ENCODE assay signal across 8 cellular contexts in the genomic region with DNA sequence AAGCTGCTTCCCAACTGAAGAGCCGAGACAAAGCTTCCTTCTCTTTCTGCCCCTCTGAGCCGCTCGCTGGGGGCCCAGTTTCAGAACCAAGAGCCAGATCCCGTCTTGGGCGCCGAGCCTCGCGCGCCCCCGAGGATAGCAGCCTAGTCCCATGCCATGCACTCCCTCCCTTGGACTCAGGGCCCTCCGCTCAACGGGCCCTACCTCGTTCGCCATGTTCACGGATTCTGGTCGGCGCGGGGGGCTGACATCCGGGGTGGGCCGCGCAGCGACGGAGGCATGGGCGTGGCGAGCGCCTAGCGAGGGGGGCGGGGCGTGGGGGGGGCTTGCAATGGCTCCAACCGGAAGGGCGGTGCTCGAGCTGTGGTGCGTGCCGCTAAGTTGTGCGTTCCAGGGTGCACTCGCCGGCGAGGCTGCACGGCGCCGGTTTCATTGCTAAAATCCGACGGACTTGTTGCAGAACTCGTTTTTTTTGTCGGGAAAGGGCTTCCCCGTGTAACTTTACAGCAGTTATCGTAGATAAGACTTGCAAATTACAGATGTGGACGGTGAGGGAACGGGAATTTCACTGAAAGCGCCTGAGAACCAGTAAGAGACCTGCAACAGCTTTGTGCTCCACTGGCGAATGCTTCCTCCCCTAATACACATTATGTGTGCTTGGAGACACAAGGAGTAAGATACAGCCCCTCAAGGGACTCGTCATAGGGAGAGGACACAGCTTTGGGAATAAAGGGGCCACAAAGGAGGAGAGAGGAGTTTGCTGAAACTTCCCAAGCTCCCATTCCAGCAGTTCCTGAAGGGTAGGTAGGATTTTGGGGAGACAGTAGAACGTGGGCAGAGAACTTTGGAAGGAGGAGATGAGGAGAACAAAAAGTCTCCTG. TPM values are rescaled to one million over a fixed set of nuclear protein-coding genes. Genes with fewer than 3 reads are reported as not detected.
A peak's percentile ranks its signal among the peaks of the same experiment; 100 is the strongest.
DNase-seq lines count a peak whose midpoint lies in the region; TF ChIP-seq lines count a peak whose summit lies in the region.

Gene ADH5 (minus strand): TSS at position 304 of the 881 bp plus-strand sequence. CDS start 88 bp downstream, at position 216.

- peak within 1 kb of the TSS; percentile 100 for H3K4me3 ChIP-seq in endodermal cell (ENCODE audit: low read length)

- peak within 1 kb of the TSS; percentile 85 for H3K4me3 Mint-ChIP-seq in endodermal cell

- H3K27ac ChIP-seq in endodermal cell (ENCODE audit: low read depth, low read length) = peak within 1 kb of the TSS; percentile 86

- peaks cover 23% of the 10 kb centered on the region for H3K36me3 Mint-ChIP-seq in endodermal cell (ENCODE audit: low read depth)

- H3K27me3 ChIP-seq in endodermal cell (ENCODE audit: control insufficient read depth, insufficient read depth, low read length, poor library complexity, severe bottlenecking) = no peaks in the 10 kb centered on the region

- H3K9ac ChIP-seq in endodermal cell (ENCODE audit: extremely low read depth, low read length, poor library complexity, severe bottlenecking) = peak within 1 kb of the TSS; percentile 98

- WGBS in endodermal cell (ENCODE audit: insufficient coverage in 1 of 2, insufficient read length in 1 of 2), 2 experiments = 0 to 3% methylated on average over 23 to 53 of the region's 53 CpGs

- no peaks in the 10 kb centered on the region for H3K27me3 Mint-ChIP-seq in endodermal cell (ENCODE audit: insufficient read depth)

- H3K27ac Mint-ChIP-seq in endodermal cell = peak within 1 kb of the TSS; percentile 100

- H3K36me3 ChIP-seq in endodermal cell (ENCODE audit: control insufficient read depth, insufficient read depth, low read length) = peaks cover 10% of the 10 kb centered on the region

- peak; percentile 87 for DNase-seq in COLO668 (lab: John Stamatoyannopoulos, UW; ENCODE audit: unreplicated experiment)
- DNase-seq in GM20000 (ENCODE audit: low spot score) = peak; percentile 92
- DNase-seq in HS-5 (ENCODE audit: low read depth) = peak; percentile 40
- DNase-seq in NOMO-1 treated with DMSO at 0.1 percent for 48 hours (lab: John Stamatoyannopoulos, UW; ENCODE audit: unreplicated experiment) = peak; percentile 70
- DNase-seq in activated CD8-positive, alpha-beta memory T cell treated with anti-CD3 and anti-CD28 coated beads, Interleukin-2, amount 50 U/mL, for 1 hour (ENCODE audit: extremely low read depth) = peak; percentile 83
- peak; percentile 96 for DNase-seq in endodermal cell
- peak; percentile 96 for DNase-seq in mesenteric fat pad (ENCODE audit: low spot score)
- peak; percentile 80 for DNase-seq in stimulated activated CD8-positive, alpha-beta memory T cell treated with anti-CD3 and anti-CD28 coated beads, Interleukin-15, amount 100 ng/mL, for 1 hour (ENCODE audit: low read depth)

- peaks cover 2% of the 10 kb centered on the region for H3K9me3 Mint-ChIP-seq in endodermal cell

- no peak for TF ChIP-seq CTCF in GM20000 (IDR thresholded peaks at IDR 0.05; ENCODE audit: extremely low read depth, missing control alignments)
- TF ChIP-seq CTCF in endodermal cell (conservative IDR thresholded peaks at IDR 0.05) = no peak

- H3K9me3 ChIP-seq in endodermal cell (ENCODE audit: control insufficient read depth, low read length) = no peaks in the 10 kb centered on the region

- peaks cover 36% of the 10 kb centered on the region for H3K4me1 Mint-ChIP-seq in endodermal cell

- peaks cover 5% of the 10 kb centered on the region for H3K4me1 ChIP-seq in endodermal cell (ENCODE audit: control insufficient read depth, insufficient read depth, low read length)

RNA-seq across cellular contexts. Expression of gene ADH5, which starts in this region (rescaled TPM):
- 100 to 1,000 TPM; 272 to 317 TPM for total RNA-seq in endodermal cell
- polyA plus RNA-seq in endodermal cell (2013, experiment 1 of 2) = 218 TPM
- 203 TPM for polyA plus RNA-seq in endodermal cell (2013, experiment 2 of 2)
- total RNA-seq in mesenteric fat pad = 296 TPM

Comparison
In these comparisons a context has a peak if more than half of its experiments do, and no peak if none do; other contexts are left out.
1. Peak in every context shown above with its lines: DNase-seq, H3K4me3 ChIP-seq and H3K27ac ChIP-seq.
2. DNase-seq: peak in every context shown above with its lines; median percentile 96 in endodermal cell; 96 in mesenteric fat pad; 92 in GM20000; 87 in COLO668; 83 in activated CD8-positive, alpha-beta memory T cell treated with anti-CD3 and anti-CD28 coated beads, Interleukin-2, amount 50 U/mL, for 1 hour; 80 in stimulated activated CD8-positive, alpha-beta memory T cell treated with anti-CD3 and anti-CD28 coated beads, Interleukin-15, amount 100 ng/mL, for 1 hour; 70 in NOMO-1 treated with DMSO at 0.1 percent for 48 hours; 40 in HS-5.